ENCODE assay signal across 25 cellular contexts in the genomic region with DNA sequence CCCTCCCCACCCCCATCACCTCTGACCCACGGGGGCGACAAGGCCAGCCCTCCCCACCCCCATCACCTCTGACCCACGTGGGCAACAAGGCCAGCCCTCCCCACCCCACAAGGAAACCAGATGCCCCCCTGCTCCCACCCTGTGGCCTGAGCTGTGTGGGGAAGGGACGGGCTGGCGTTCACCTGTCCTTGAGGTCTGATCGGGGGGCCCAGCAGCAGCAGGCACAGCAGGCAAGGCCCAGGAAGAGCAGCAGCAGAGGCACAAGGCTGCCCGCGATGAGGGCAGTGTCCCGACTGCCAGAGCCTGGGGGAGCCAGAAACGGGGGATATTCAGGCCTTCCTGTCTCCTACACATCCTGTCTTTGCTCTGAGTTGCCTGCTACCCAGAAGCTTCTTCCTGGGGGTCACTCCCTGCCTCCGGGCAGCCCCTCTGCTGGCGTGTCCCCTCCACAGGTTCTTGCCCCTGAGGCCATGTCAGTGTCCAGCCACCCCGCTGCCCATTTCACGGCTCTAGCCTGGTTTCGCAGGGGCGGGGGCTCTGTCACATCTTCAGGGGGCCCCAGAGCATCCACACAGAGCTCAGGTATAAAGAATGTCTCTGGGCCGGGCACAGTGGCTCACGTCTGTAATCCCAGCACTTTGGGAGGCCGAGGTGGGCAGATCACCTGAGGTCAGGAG. TPM values are rescaled to one million over a fixed set of nuclear protein-coding genes. Genes with fewer than 3 reads are reported as not detected.
DNase-seq lines count a peak whose midpoint lies in the region; ATAC-seq and TF ChIP-seq lines count a peak whose summit lies in the region.
"Had no signal": no experiment of that assay in that cellular context is flagged by ENCODE, and none has a peak within 500 bp of the region (broad histone marks: within the 10 kb centered on the region; RNA-seq: fewer than 3 reads in every experiment).

No MANE protein-coding gene starts in this region.

- peak overlapping the region in 8 of 11 experiments; percentile 2 to 59 (median 24); a peak in 9 of 22 replicates for H3K9ac ChIP-seq in BLaER1 treated with 17β-estradiol and CSF1 and Interleukin-3, amounts not matched to agents 10 nM and 100 nM
- H3K9ac ChIP-seq in parathyroid adenoma: no peak overlapping the region
- H3K9ac ChIP-seq: GM23248 had no signal

- H3K36me3 Mint-ChIP-seq in dendritic cell treated with granulocyte-macrophage colony-stimulating factor and Interleukin-4, amounts not matched to agents 40 ng/mL and 50 ng/mL, for 4 days (ENCODE audit: low read depth): peaks cover 71% of the 10 kb centered on the region
- H3K36me3 Mint-ChIP-seq: T-cell had no signal

- 83 to 84% methylated on average over 19 of the region's 19 CpGs for WGBS in aorta, 2 donors

- H3K36me3 ChIP-seq in BLaER1 treated with 17β-estradiol and CSF1 and Interleukin-3, amounts not matched to agents 10 nM and 100 nM: peaks cover 51 to 85% (median 77%) of the 10 kb centered on the region in 11 experiments
- no peaks in the 10 kb centered on the region for H3K36me3 ChIP-seq in parathyroid adenoma (ENCODE audit: control insufficient read depth, insufficient read depth, low read length)
- H3K36me3 ChIP-seq in vagina: no peaks in the 10 kb centered on the region
- no peaks in the 10 kb centered on the region for H3K36me3 ChIP-seq in aorta (ENCODE audit: control insufficient read depth in 1 of 2, insufficient read depth in 2 of 2, low read length in 1 of 2)
- H3K36me3 ChIP-seq: cardiac muscle cell had no signal

- peaks cover 5 to 87% (median 50%) of the 10 kb centered on the region in 11 experiments; a peak in 19 of 22 replicates for H4K20me1 ChIP-seq in BLaER1 treated with 17β-estradiol and CSF1 and Interleukin-3, amounts not matched to agents 10 nM and 100 nM

- no peaks in the 10 kb centered on the region for H3K9me3 ChIP-seq in BLaER1 treated with 17β-estradiol and CSF1 and Interleukin-3, amounts not matched to agents 10 nM and 100 nM (replicated peaks in 1 of 11)
- H3K9me3 ChIP-seq in parathyroid adenoma (ENCODE audit: control insufficient read depth, low read length) (no peaks in the 10 kb centered on the region), vagina (no peaks in the 10 kb centered on the region), aorta (ENCODE audit: control insufficient read depth, low read length) (no peaks in the 10 kb centered on the region)
- H3K9me3 ChIP-seq: right atrium auricular region had no signal

- H2AFZ ChIP-seq in parathyroid adenoma: peak overlapping the region; percentile 86
- H2AFZ ChIP-seq: GM23248, PC-9 had no signal

- intact Hi-C loops in dendritic cell treated with granulocyte-macrophage colony-stimulating factor and Interleukin-4, amounts not matched to agents 40 ng/mL and 50 ng/mL, for 4 days (cut with micrococcal nuclease): loop anchor here (10.0 kb wide), 1 partner anchor 274 kb away; no protein-coding TSS in a partner anchor
- intact Hi-C loops in vagina (cut with DNase I) (no loop called here), aorta (cut with DNase I) (no loop called here)

- peak overlapping the region in 6 of 11 experiments; percentile 6 to 60 (median 38); a peak in 10 of 22 replicates for H3K27ac ChIP-seq in BLaER1 treated with 17β-estradiol and CSF1 and Interleukin-3, amounts not matched to agents 10 nM and 100 nM
- H3K27ac ChIP-seq in parathyroid adenoma (peak overlapping the region; percentile 87), vagina (no peak overlapping the region), aorta (ENCODE audit: low read depth in 1 of 2, low read length in 2 of 2) (no peak overlapping the region)
- H3K27ac ChIP-seq: cardiac muscle cell, GM23248, PC-9, right atrium auricular region had no signal

- H3K4me1 ChIP-seq in BLaER1 treated with 17β-estradiol and CSF1 and Interleukin-3, amounts not matched to agents 10 nM and 100 nM: peaks cover 19 to 44% (median 34%) of the 10 kb centered on the region in 10 experiments
- peaks cover 32% of the 10 kb centered on the region for H3K4me1 ChIP-seq in parathyroid adenoma
- H3K4me1 ChIP-seq in vagina: peaks cover 2% of the 10 kb centered on the region
- no peaks in the 10 kb centered on the region for H3K4me1 ChIP-seq in aorta (ENCODE audit: control insufficient read depth in 1 of 2, insufficient read depth in 2 of 2, low read length in 2 of 2)

- no peak for DNase-seq in vagina (ENCODE audit: extremely low spot score in 2 of 2)
- DNase-seq in NCI-H187 (lab: John Stamatoyannopoulos, UW): no peak
- DNase-seq in aorta: no peak
- DNase-seq: ACHN; activated CD4-positive, alpha-beta T cell treated with anti-CD3 and anti-CD28 coated beads for 1 hour; activated CD8-positive, alpha-beta memory T cell treated with anti-CD3 and anti-CD28 coated beads for 24 hours; activated naive CD4-positive, alpha-beta T cell; activated T-cell treated with anti-CD3 and anti-CD28 coated beads, Interleukin-2, amount 50 U/mL, for 24 hours; amniotic stem cell; EL; glutamatergic neuron; GM23248; mammary epithelial cell; NCI-H2081 treated with DMSO at 0.1 percent for 48 hours; NCI-H446; SIG-M5; stimulated activated CD4-positive, alpha-beta T cell treated with anti-CD3 and anti-CD28 coated beads, Interleukin-12 subunit alpha, Interleukin-12 subunit beta, amount 100 ng/mL, for 4 hours; stimulated activated CD4-positive, alpha-beta T cell treated with anti-CD3 and anti-CD28 coated beads, Interleukin-4, amount 100 ng/mL, for 4 hours; T-cell had no signal

- H3K4me3 Mint-ChIP-seq in dendritic cell treated with granulocyte-macrophage colony-stimulating factor and Interleukin-4, amounts not matched to agents 40 ng/mL and 50 ng/mL, for 4 days: no peak overlapping the region
- H3K4me3 Mint-ChIP-seq: activated T-cell treated with anti-CD3 and anti-CD28 coated beads, Interleukin-2, amount 50 U/mL, for 24 hours; T-cell had no signal

- H3K27ac Mint-ChIP-seq in dendritic cell treated with granulocyte-macrophage colony-stimulating factor and Interleukin-4, amounts not matched to agents 40 ng/mL and 50 ng/mL, for 4 days: peak overlapping the region; percentile 51
- H3K27ac Mint-ChIP-seq: activated T-cell treated with anti-CD3 and anti-CD28 coated beads, Interleukin-2, amount 50 U/mL, for 24 hours had no signal

- H3K27me3 Mint-ChIP-seq in dendritic cell treated with granulocyte-macrophage colony-stimulating factor and Interleukin-4, amounts not matched to agents 40 ng/mL and 50 ng/mL, for 4 days: peaks cover 2% of the 10 kb centered on the region
- H3K27me3 Mint-ChIP-seq: activated T-cell treated with anti-CD3 and anti-CD28 coated beads, Interleukin-2, amount 50 U/mL, for 24 hours; T-cell had no signal

- ATAC-seq in aorta (ENCODE audit: low FRiP score): no peak
- ATAC-seq: T-cell had no signal

- H3K27me3 ChIP-seq in BLaER1 treated with 17β-estradiol and CSF1 and Interleukin-3, amounts not matched to agents 10 nM and 100 nM: no peaks in the 10 kb centered on the region
- no peaks in the 10 kb centered on the region for H3K27me3 ChIP-seq in parathyroid adenoma (ENCODE audit: control insufficient read depth, insufficient read depth, low read length)
- H3K27me3 ChIP-seq in vagina: no peaks in the 10 kb centered on the region
- H3K27me3 ChIP-seq in aorta (ENCODE audit: control insufficient read depth in 1 of 2, insufficient read depth in 2 of 2, low read length in 1 of 2): no peaks in the 10 kb centered on the region
- H3K27me3 ChIP-seq: right atrium auricular region had no signal

- H3K4me3 ChIP-seq in BLaER1 treated with 17β-estradiol and CSF1 and Interleukin-3, amounts not matched to agents 10 nM and 100 nM: no peak overlapping the region
- H3K4me3 ChIP-seq in parathyroid adenoma (ENCODE audit: low read depth, low read length) (no peak overlapping the region), vagina (no peak overlapping the region), aorta (ENCODE audit: low read length in 2 of 2) (no peak overlapping the region)
- H3K4me3 ChIP-seq: cardiac muscle cell, GM23248, PC-9, right atrium auricular region had no signal

- TF ChIP-seq POLR2A in vagina (IDR thresholded peaks at IDR 0.05): no peak

- no peak for TF ChIP-seq CTCF in parathyroid adenoma (IDR thresholded peaks at IDR 0.05)
- no peak for TF ChIP-seq CTCF in vagina (IDR thresholded peaks at IDR 0.05)

- H3K79me2 ChIP-seq in parathyroid adenoma: no peaks in the 10 kb centered on the region

- H3K4me1 Mint-ChIP-seq in dendritic cell treated with granulocyte-macrophage colony-stimulating factor and Interleukin-4, amounts not matched to agents 40 ng/mL and 50 ng/mL, for 4 days (ENCODE audit: low read depth): peaks cover 26% of the 10 kb centered on the region

- peak overlapping the region in 6 of 11 experiments; percentile 4 to 57 (median 47); a peak in 10 of 22 replicates for H3K4me2 ChIP-seq in BLaER1 treated with 17β-estradiol and CSF1 and Interleukin-3, amounts not matched to agents 10 nM and 100 nM
- no peak overlapping the region for H3K4me2 ChIP-seq in parathyroid adenoma (ENCODE audit: low read length)

- H3K9me3 Mint-ChIP-seq in dendritic cell treated with granulocyte-macrophage colony-stimulating factor and Interleukin-4, amounts not matched to agents 40 ng/mL and 50 ng/mL, for 4 days: no peaks in the 10 kb centered on the region
- H3K9me3 Mint-ChIP-seq: activated T-cell treated with anti-CD3 and anti-CD28 coated beads, Interleukin-2, amount 50 U/mL, for 24 hours; T-cell had no signal

RNA-seq across cellular contexts. Expression of gene SCARF1, which starts 6.8 kb away (rescaled TPM):
- total RNA-seq in vagina (26.3 TPM), aorta (10 to 100 TPM; 13.8 to 31.6 TPM)
- polyA plus RNA-seq in aorta: 1 to 10 TPM in 1 of 2 donors, under 1 TPM in 1; 0.63 to 5.4 TPM
- total RNA-seq: GM23248 had no signal

RNA-seq across cellular contexts. Expression of gene SLC43A2, which starts 10.1 kb away (rescaled TPM):
- total RNA-seq in vagina (5.2 TPM), aorta (10 to 100 TPM; 11.1 to 25.0 TPM)
- polyA plus RNA-seq in aorta: 1 to 10 TPM; 2.1 to 8.1 TPM

RNA-seq across cellular contexts. Expression of gene RILP, which starts 10.9 kb away (rescaled TPM):
- total RNA-seq in vagina (7.1 TPM), aorta (10 to 100 TPM in 1 of 2 donors, 1 to 10 TPM in 1; 7.0 to 12.0 TPM)
- polyA plus RNA-seq in aorta: 10 to 100 TPM; 16.4 to 19.4 TPM

RNA-seq across cellular contexts. Expression of gene PRPF8, which starts 45.9 kb away (rescaled TPM):
- total RNA-seq in vagina: 247 TPM
- 100 to 1,000 TPM; 183 to 235 TPM for total RNA-seq in aorta
- 10 to 100 TPM; 14.7 to 88.9 TPM for polyA plus RNA-seq in aorta

Comparison
In these comparisons a context has a peak if more than half of its experiments do, and no peak if none do; other contexts are left out.
1. H3K27ac ChIP-seq: peak in BLaER1 treated with 17β-estradiol and CSF1 and Interleukin-3, amounts not matched to agents 10 nM and 100 nM (6 of 11) and parathyroid adenoma (single experiment); none in vagina (single experiment) and aorta (0 of 2).